Comparison of ENCODE assay signal across 8 cellular contexts in genomic region chr3:56923546-56924224, GRCh38.
A peak's percentile ranks its signal among the peaks of the same experiment; 100 is the strongest.
DNase-seq lines count a peak whose midpoint lies in the region; ATAC-seq and TF ChIP-seq lines count a peak whose summit lies in the region.

No MANE protein-coding gene starts in this region.

- H3K4me1 Mint-ChIP-seq in CD14-positive monocyte: peaks cover 46% of the 10 kb centered on the region

- DNase-seq in CD14-positive monocyte (ENCODE audit: low spot score) (peak; percentile 52), adrenal gland (peak in 3 of 7 donors; percentile 24 to 38 (median 29)), left kidney (ENCODE audit: low read depth, low spot score) (peak; percentile 59), ureter (ENCODE audit: low spot score) (peak; percentile 54), H7 (no peak), NCI-H1092 (lab: John Stamatoyannopoulos, UW) (no peak)

- peak overlapping the region in 1 of 2 donors; percentile 42 for H3K4me3 Mint-ChIP-seq in CD14-positive monocyte

- peak overlapping the region; percentile 73 to 95 (median 89) for H3K27ac Mint-ChIP-seq in CD14-positive monocyte

- intact Hi-C loops in CD14-positive monocyte (cut with micrococcal nuclease) (loop anchor here in 1 of 2 donors (10.0 kb wide), 1 partner anchor 61 kb away; no protein-coding TSS in a partner anchor), adrenal gland (cut with DNase I) (no loop called here)

- H3K36me3 Mint-ChIP-seq in CD14-positive monocyte: no peaks in the 10 kb centered on the region

- no peaks in the 10 kb centered on the region for H3K9me3 ChIP-seq in KOPT-K1 (ENCODE audit: insufficient read depth, low read length, poor library complexity, severe bottlenecking)
- no peaks in the 10 kb centered on the region for H3K9me3 ChIP-seq in adrenal gland (replicated peaks in 1 of 3)

- TF ChIP-seq CTCF in CD14-positive monocyte (IDR thresholded peaks at IDR 0.05) (no peak), adrenal gland (IDR thresholded peaks at IDR 0.05) (no peak)

- H3K27ac ChIP-seq in KOPT-K1 (ENCODE audit: low read depth, low read length, poor library complexity, severe bottlenecking) (peak overlapping the region; percentile 43), adrenal gland (peak overlapping the region in 3 of 5 donors; percentile 54 to 60 (median 59))

- peaks cover 21 to 65% of the 10 kb centered on the region in 2 donors for H3K4me1 ChIP-seq in adrenal gland (replicated peaks in 1 of 2)

- no peaks in the 10 kb centered on the region for H3K27me3 Mint-ChIP-seq in CD14-positive monocyte (ENCODE audit: low read depth in 3 of 3)

- no peaks in the 10 kb centered on the region for H3K36me3 ChIP-seq in KOPT-K1 (ENCODE audit: insufficient read depth, low read length)
- no peaks in the 10 kb centered on the region for H3K36me3 ChIP-seq in adrenal gland (replicated peaks in 1 of 2)
- no peaks in the 10 kb centered on the region for H3K36me3 ChIP-seq in H7 (replicated peaks; ENCODE audit: control insufficient read depth, insufficient read depth, low read length)

- WGBS in adrenal gland, 4 donors: 27 to 35% (median 31%) methylated on average over 3 of the region's 3 CpGs

- H3K9me3 Mint-ChIP-seq in CD14-positive monocyte: no peaks in the 10 kb centered on the region

- no peak overlapping the region for H3K4me3 ChIP-seq in adrenal gland
- H3K4me3 ChIP-seq in H7 (ENCODE audit: insufficient read depth, low read depth, low read length): no peak overlapping the region

- no peak for TF ChIP-seq POLR2A in adrenal gland (IDR thresholded peaks at IDR 0.05)

- H3K27me3 ChIP-seq in adrenal gland: no peaks in the 10 kb centered on the region
- no peaks in the 10 kb centered on the region for H3K27me3 ChIP-seq in H7 (ENCODE audit: control insufficient read depth, insufficient read depth, low read length)

- ATAC-seq in HG02642 (IDR thresholded peaks at IDR 0.05; ENCODE audit: poor library complexity, unreplicated experiment): no peak

Comparison
In these comparisons a context has a peak if more than half of its experiments do, and no peak if none do; other contexts are left out.
1. DNase-seq: peak in CD14-positive monocyte (single experiment), left kidney (single experiment) and ureter (single experiment); none in H7 (single experiment) and NCI-H1092 (single experiment).